8 cellular contexts compared by ENCODE assay signal in the genomic region with DNA sequence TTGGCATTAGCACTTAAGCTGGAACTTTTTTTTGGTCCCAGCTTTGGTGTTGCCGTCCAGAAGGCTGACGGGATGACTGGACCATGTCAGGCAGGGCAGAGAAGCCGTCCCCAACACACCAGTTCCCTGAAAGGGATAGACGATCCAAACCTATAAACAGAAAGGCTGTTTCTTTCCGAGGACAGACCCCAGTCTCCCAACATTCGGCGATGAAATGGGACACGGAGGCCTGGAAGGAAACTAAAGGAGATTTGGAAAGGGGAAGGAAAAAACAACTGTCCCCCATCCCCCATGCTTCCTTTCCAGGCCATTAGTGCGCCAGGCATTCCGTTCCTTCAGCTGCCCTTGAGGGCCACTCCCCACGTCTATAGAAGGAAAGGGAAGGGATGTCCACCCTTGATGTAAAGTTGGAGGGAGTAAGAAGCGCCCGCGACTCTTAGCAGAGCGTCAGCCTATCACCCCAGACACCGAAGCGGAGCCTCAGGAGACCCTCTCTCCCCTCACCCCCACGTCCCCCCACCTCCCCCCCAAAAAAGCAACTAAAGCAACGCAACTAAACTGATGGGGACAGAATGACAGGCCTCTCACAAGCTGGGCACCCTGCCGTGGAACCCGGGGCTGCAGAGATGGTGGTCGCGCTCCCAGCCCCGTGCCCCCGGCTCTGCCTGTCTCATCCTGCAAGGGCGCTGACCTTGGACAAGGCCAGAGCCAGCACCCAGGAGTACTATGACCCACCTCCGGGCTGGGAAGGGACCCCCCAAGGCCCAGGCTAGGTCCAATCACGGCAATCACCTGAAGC. TPM values are rescaled to one million over a fixed set of nuclear protein-coding genes. Genes with fewer than 3 reads are reported as not detected.
DNase-seq lines count a peak whose midpoint lies in the region; ATAC-seq, FAIRE-seq and TF ChIP-seq lines count a peak whose summit lies in the region.

No MANE protein-coding gene starts in this region.

- H3K4me1 Mint-ChIP-seq in T-cell, result peaks cover 55 to 57% (median 56%) of the 10 kb centered on the region in 3 donors

- peaks cover 7% of the 10 kb centered on the region for H3K36me3 Mint-ChIP-seq in T-cell

- intact Hi-C loops in A673 (cut with micrococcal nuclease; ENCODE audit: unreplicated experiment), result loop anchor here (10.0 kb wide), 1 partner anchor 142 kb away; no protein-coding TSS in a partner anchor

- H3K4me3 ChIP-seq in A673 (ENCODE audit: low read depth, low read length, poor library complexity, severe bottlenecking) (peak overlapping the region; percentile 89), fibroblast of mammary gland (ENCODE audit: control insufficient read depth, low read depth, low read length) (peak overlapping the region; percentile 96), neuronal stem cell (ENCODE audit: low read length in 2 of 2) (peak overlapping the region; percentile 88 to 96)

- H3K9me3 ChIP-seq in A673 (ENCODE audit: low read depth, low read length, poor library complexity, severe bottlenecking) (no peaks in the 10 kb centered on the region), neuronal stem cell (replicated peaks in 1 of 2; ENCODE audit: control insufficient read depth in 2 of 2, insufficient read depth in 1 of 2, low read depth in 1 of 2, low read length in 2 of 2) (peaks cover 0 to 16% of the 10 kb centered on the region in 2 donors)

- H3K4me2 ChIP-seq in neuronal stem cell (ENCODE audit: insufficient read depth, low read length, poor library complexity, severe bottlenecking), result peak overlapping the region; percentile 80

- peaks cover 20% of the 10 kb centered on the region for H3K79me1 ChIP-seq in neuronal stem cell (ENCODE audit: low read depth, low read length)

- peak overlapping the region; percentile 89 to 95 (median 95) for H3K4me3 Mint-ChIP-seq in T-cell

- no peak overlapping the region for H2BK120ac ChIP-seq in neuronal stem cell (ENCODE audit: low read depth, low read length)

- peak overlapping the region; percentile 95 for H3K18ac ChIP-seq in neuronal stem cell (ENCODE audit: low read length)

- no peaks in the 10 kb centered on the region for H3K9me3 Mint-ChIP-seq in T-cell

- H3K27ac Mint-ChIP-seq in T-cell, result peak overlapping the region; percentile 100

- peak overlapping the region; percentile 94 for H2BK5ac ChIP-seq in neuronal stem cell (ENCODE audit: low read length)

- H3K14ac ChIP-seq in neuronal stem cell (ENCODE audit: low read length), result no peak overlapping the region

- H3K27me3 Mint-ChIP-seq in T-cell, result no peaks in the 10 kb centered on the region

- CTCF ChIA-PET in A673 (lab: Charles Lee) (interaction anchor here (0.6 kb wide), 1 partner anchor 914 kb away, joined by 3 read pairs; no protein-coding TSS in a partner anchor), T-cell (lab: Charles Lee) (interaction anchor here (0.6 to 1.6 kb wide), 3 partner anchors 8 to 332 kb away, joined by 4 to 7 read pairs (median 5); no protein-coding TSS in a partner anchor)

- POLR2A ChIA-PET in A673 (lab: Charles Lee; ENCODE audit: low non-redundant PET) (interaction anchor here (0.5 kb wide), 1 partner anchor 546 kb away, joined by 4 read pairs; no protein-coding TSS in a partner anchor), T-cell (lab: Charles Lee) (interaction anchor here in 1 of 2 donors (0.6 kb wide), 1 partner anchor 554 kb away, joined by 7 read pairs; no protein-coding TSS in a partner anchor)

- H3K36me3 ChIP-seq in A673 (ENCODE audit: insufficient read depth, low read length, poor library complexity, severe bottlenecking) (no peaks in the 10 kb centered on the region), neuronal stem cell (replicated peaks in 1 of 2; ENCODE audit: control insufficient read depth in 2 of 2, insufficient read depth in 2 of 2, low read length in 2 of 2) (peaks cover 0 to 23% of the 10 kb centered on the region in 2 donors)

- H3K27ac ChIP-seq in A673 (ENCODE audit: low read depth, low read length, poor library complexity, severe bottlenecking), result peak overlapping the region; percentile 100
- peak overlapping the region; percentile 17 for H3K27ac ChIP-seq in neuronal stem cell (replicated peaks; ENCODE audit: low read length)

- no peak overlapping the region for H4K91ac ChIP-seq in neuronal stem cell (ENCODE audit: low read depth, low read length, poor library complexity)

- TF ChIP-seq CTCF in A673 (conservative IDR thresholded peaks at IDR 0.05; ENCODE audit: low read depth, low read length) (no peak), GM20000 (IDR thresholded peaks at IDR 0.05; ENCODE audit: extremely low read depth, missing control alignments) (no peak), fibroblast of mammary gland (conservative IDR thresholded peaks at IDR 0.05; ENCODE audit: control insufficient read depth, insufficient read depth, low read depth, low read length) (no peak)

- no CpG with 5 or more reads among the region's 28 CpGs for WGBS in neuronal stem cell (ENCODE audit: extremely low coverage in 2 of 2, insufficient read length in 2 of 2, insufficient replicate concordance in 1 of 2), 2 donors

- H3K4me1 ChIP-seq in A673 (ENCODE audit: insufficient read depth, low read length, poor library complexity, severe bottlenecking) (peaks cover 16% of the 10 kb centered on the region), neuronal stem cell (ENCODE audit: control insufficient read depth in 2 of 2, insufficient read depth in 1 of 2, low read depth in 1 of 2, low read length in 2 of 2) (peaks cover 15 to 16% of the 10 kb centered on the region in 2 donors)

- ATAC-seq in T-cell (replicated peaks in 1 of 4) (no peak), GM21786 (IDR thresholded peaks at IDR 0.05; ENCODE audit: unreplicated experiment) (no peak)

- H3K27me3 ChIP-seq in A673 (replicated peaks; ENCODE audit: insufficient read depth, low read depth, low read length, poor library complexity) (no peaks in the 10 kb centered on the region), neuronal stem cell (ENCODE audit: control insufficient read depth in 3 of 3, insufficient read depth in 3 of 3, low read depth in 1 of 3, low read length in 3 of 3) (no peaks in the 10 kb centered on the region)

- peak overlapping the region; percentile 82 for H3K23ac ChIP-seq in neuronal stem cell (ENCODE audit: low read depth, low read length, poor library complexity)

- BruUV-seq in A673 (replicated peaks; lab: Mats Ljungman, UMichigan), result TSS peak; percentile 78

- DNase-seq in A673 (ENCODE audit: low spot score) (peak; percentile 32), GM20000 (ENCODE audit: low spot score) (peak; percentile 38), T-cell (no peak), fibroblast of mammary gland (ENCODE audit: low read depth) (peak; percentile 30), neuronal stem cell (ENCODE audit: low spot score) (no peak), GM19239 (ENCODE audit: insufficient read length, low spot score) (no peak), nucleus accumbens (lab: John Stamatoyannopoulos, UW) (no peak)

- no peak for FAIRE-seq in GM19239 (lab: Jason Lieb, UNC)

- H3K9ac ChIP-seq in neuronal stem cell (ENCODE audit: low read depth, low read length, poor library complexity), result peak overlapping the region; percentile 97

- no peak overlapping the region for H4K8ac ChIP-seq in neuronal stem cell (ENCODE audit: low read depth, low read length)

- peak overlapping the region; percentile 90 for H2AFZ ChIP-seq in neuronal stem cell (ENCODE audit: low read length)

- H2AK5ac ChIP-seq in neuronal stem cell (ENCODE audit: low read depth, low read length), result peak overlapping the region; percentile 59

- no peak overlapping the region for H3K4ac ChIP-seq in neuronal stem cell (ENCODE audit: low read length)

- peak overlapping the region; percentile 63 for H2BK15ac ChIP-seq in neuronal stem cell (ENCODE audit: low read length)

- H2BK12ac ChIP-seq in neuronal stem cell (ENCODE audit: low read length), result no peak overlapping the region

RNA-seq across cellular contexts. Expression of gene BLCAP, which starts 0.6 kb away (rescaled TPM):
- total RNA-seq in A673 (2021), result 33.0 and 39.9 TPM in 2 replicates
- 10 to 100 TPM; 62.5 to 82.6 (median 80.6) TPM for total RNA-seq in T-cell
- 49.1 TPM for polyA plus RNA-seq in neuronal stem cell (2013, experiment 1 of 2)
- 48.5 TPM for polyA plus RNA-seq in neuronal stem cell (2013, experiment 2 of 2)

RNA-seq across cellular contexts. Expression of gene NNAT, which starts 6.0 kb away (rescaled TPM):
- total RNA-seq in A673 (2021) (not detected in 2 replicates), T-cell (under 1 TPM in 1 of 5 donors, not detected in 4; 0.20 TPM)
- polyA plus RNA-seq in neuronal stem cell (2013, experiment 1 of 2), result 549 TPM
- polyA plus RNA-seq in neuronal stem cell (2013, experiment 2 of 2), result 523 TPM

Comparison
In these comparisons a context has a peak if more than half of its experiments do, and no peak if none do; other contexts are left out.
1. DNase-seq: peak in A673 (single experiment), GM20000 (single experiment) and fibroblast of mammary gland (single experiment); none in T-cell (0 of 34), neuronal stem cell (single experiment), GM19239 (single experiment) and nucleus accumbens (0 of 56).
2. Peak in every context shown above with its lines, with median percentiles within 50 percentile points of each other: H3K4me3 ChIP-seq.